In the genomic region with DNA sequence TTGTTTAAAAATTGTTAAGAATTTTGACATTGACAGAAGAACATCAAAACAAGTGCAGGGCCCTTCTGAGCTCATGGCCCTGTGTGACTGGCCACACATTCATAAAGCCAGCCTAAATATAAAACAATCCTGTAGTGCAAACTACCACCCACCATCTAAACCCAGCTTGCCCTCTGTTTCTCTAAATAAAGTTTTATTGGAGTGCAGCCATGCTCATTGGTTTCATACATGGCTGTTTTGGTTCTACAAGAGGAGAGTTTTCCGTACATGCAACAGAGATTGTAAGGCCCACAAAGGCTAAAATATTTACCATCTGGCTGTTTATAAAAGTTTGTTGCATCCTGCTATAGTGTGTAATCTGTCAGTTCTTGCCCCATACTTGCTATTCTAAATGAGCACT, we compare ENCODE assay signal across 37 cellular contexts.
"Had no signal": no experiment of that assay in that cellular context is flagged by ENCODE, and none has a peak within 500 bp of the region (broad histone marks: within the 10 kb centered on the region; RNA-seq: fewer than 3 reads in every experiment).

No MANE protein-coding gene starts in this region.

- H3K4me1 ChIP-seq: adrenal gland, body of pancreas, breast epithelium had no signal

- H3K27ac Mint-ChIP-seq: activated B cell treated with CpG ODN at 0.5 μM for 24 hours; activated CD4-positive, alpha-beta memory T cell treated with anti-CD3 and anti-CD28 coated beads for 36 hours; activated CD4-positive, alpha-beta T cell treated with anti-CD3 and anti-CD28 coated beads, Interleukin-2, amount 10 ng/mL, durations not matched to agents 24 days and 14 days; activated CD8-positive, alpha-beta T cell treated with anti-CD3 and anti-CD28 coated beads for 36 hours; activated naive CD4-positive, alpha-beta T cell treated with anti-CD3 and anti-CD28 coated beads for 36 hours; activated naive CD4-positive, alpha-beta T cell treated with anti-CD3 and anti-CD28 coated beads, Interleukin-2, amount 50 U/mL, for 72 hours; activated naive CD8-positive, alpha-beta T cell treated with anti-CD3 and anti-CD28 coated beads for 36 hours; activated T-cell treated with anti-CD3 and anti-CD28 coated beads, Interleukin-2, amount 50 U/mL, for 72 hours; activated T-helper 1 cell treated with anti-CD3 and anti-CD28 coated beads, Interleukin-12 subunit alpha, Interleukin-12 subunit beta, Interleukin-2, Interleukin-4 antibody, amounts not matched to agents 30 ng/mL and 10 ng/mL and 1 ng/mL, durations not matched to agents 14 hours and 24 hours and 36 hours; activated T-helper 17 cell treated with anti-CD3 and anti-CD28 coated beads, Interleukin-2, amount 50 U/mL, for 72 hours; T-helper 1 cell treated with Interleukin-12 subunit alpha and Interleukin-12 subunit beta and Interleukin-4 antibody, amounts not matched to agents 30 μg/mL and 1 μg/mL, for 36 hours; T-helper 2 cell treated with Interferon-gamma antibody and Interleukin-4, amounts not matched to agents 5 μg/mL and 100 μg/mL, for 36 hours had no signal

- H3K36me3 Mint-ChIP-seq: activated CD4-positive, alpha-beta memory T cell treated with anti-CD3 and anti-CD28 coated beads for 36 hours; activated naive CD4-positive, alpha-beta T cell treated with anti-CD3 and anti-CD28 coated beads, Interleukin-2, amount 50 U/mL, for 72 hours; activated naive CD8-positive, alpha-beta T cell treated with anti-CD3 and anti-CD28 coated beads for 36 hours had no signal

- H3K4me3 ChIP-seq: adrenal gland, body of pancreas, breast epithelium had no signal

- H3K27ac ChIP-seq: adrenal gland, body of pancreas, brain microvascular endothelial cell, breast epithelium, VCaP had no signal

- H3K9me3 Mint-ChIP-seq: activated B cell treated with CpG ODN at 0.5 μM for 24 hours; activated CD4-positive, alpha-beta T cell treated with anti-CD3 and anti-CD28 coated beads, Interleukin-2, amount 10 ng/mL, durations not matched to agents 24 days and 14 days; activated CD8-positive, alpha-beta T cell treated with anti-CD3 and anti-CD28 coated beads for 36 hours; activated naive CD4-positive, alpha-beta T cell treated with anti-CD3 and anti-CD28 coated beads, Interleukin-2, amount 50 U/mL, for 72 hours; activated T-cell treated with anti-CD3 and anti-CD28 coated beads, Interleukin-2, amount 50 U/mL, for 4 hours; activated T-helper 1 cell treated with anti-CD3 and anti-CD28 coated beads, Interleukin-12 subunit alpha, Interleukin-12 subunit beta, Interleukin-2, Interleukin-4 antibody, amounts not matched to agents 30 ng/mL and 10 ng/mL and 1 ng/mL, durations not matched to agents 14 hours and 24 hours and 36 hours; activated T-helper 17 cell treated with anti-CD3 and anti-CD28 coated beads, Interleukin-2, amount 50 U/mL, for 72 hours; T-helper 1 cell treated with Interleukin-12 subunit alpha and Interleukin-12 subunit beta and Interleukin-4 antibody, amounts not matched to agents 30 μg/mL and 1 μg/mL, for 36 hours; T-helper 2 cell treated with Interferon-gamma antibody and Interleukin-4, amounts not matched to agents 5 μg/mL and 100 μg/mL, for 36 hours had no signal

- H3K4me3 Mint-ChIP-seq: activated B cell treated with CpG ODN at 0.5 μM for 24 hours; activated CD4-positive, alpha-beta memory T cell treated with anti-CD3 and anti-CD28 coated beads for 36 hours; activated CD4-positive, alpha-beta T cell treated with anti-CD3 and anti-CD28 coated beads, Interleukin-2, amount 10 ng/mL, durations not matched to agents 24 days and 14 days; activated CD8-positive, alpha-beta T cell treated with anti-CD3 and anti-CD28 coated beads for 36 hours; activated naive CD4-positive, alpha-beta T cell treated with anti-CD3 and anti-CD28 coated beads for 36 hours; activated naive CD8-positive, alpha-beta T cell treated with anti-CD3 and anti-CD28 coated beads for 36 hours; activated T-cell treated with anti-CD3 and anti-CD28 coated beads, Interleukin-2, amount 50 U/mL, for 4 hours; activated T-cell treated with anti-CD3 and anti-CD28 coated beads, Interleukin-2, amount 50 U/mL, for 72 hours; activated T-helper 1 cell treated with anti-CD3 and anti-CD28 coated beads, Interleukin-12 subunit alpha, Interleukin-12 subunit beta, Interleukin-2, Interleukin-4 antibody, amounts not matched to agents 30 ng/mL and 10 ng/mL and 1 ng/mL, durations not matched to agents 14 hours and 24 hours and 36 hours; activated T-helper 17 cell treated with anti-CD3 and anti-CD28 coated beads, Interleukin-2, amount 50 U/mL, for 72 hours; T-helper 1 cell treated with Interleukin-12 subunit alpha and Interleukin-12 subunit beta and Interleukin-4 antibody, amounts not matched to agents 30 μg/mL and 1 μg/mL, for 36 hours; T-helper 2 cell treated with Interferon-gamma antibody and Interleukin-4, amounts not matched to agents 5 μg/mL and 100 μg/mL, for 36 hours had no signal

- H3K27me3 Mint-ChIP-seq: activated B cell treated with CpG ODN at 0.5 μM for 24 hours; activated CD4-positive, alpha-beta T cell treated with anti-CD3 and anti-CD28 coated beads, Interleukin-2, amount 10 ng/mL, durations not matched to agents 24 days and 14 days; activated naive CD8-positive, alpha-beta T cell treated with anti-CD3 and anti-CD28 coated beads for 36 hours; activated T-helper 17 cell treated with anti-CD3 and anti-CD28 coated beads, Interleukin-2, amount 50 U/mL, for 72 hours had no signal

- H3K27me3 ChIP-seq: adrenal gland, body of pancreas, brain microvascular endothelial cell, breast epithelium had no signal

- H3K9me3 ChIP-seq: adrenal gland, body of pancreas, breast epithelium had no signal

- DNase-seq: activated B cell treated with CpG ODN at 0.5 μM for 24 hours; activated CD4-positive, alpha-beta memory T cell treated with anti-CD3 and anti-CD28 coated beads for 36 hours; activated CD4-positive, alpha-beta T cell treated with anti-CD3 and anti-CD28 coated beads for 4 hours; activated CD4-positive, alpha-beta T cell treated with anti-CD3 and anti-CD28 coated beads, Interleukin-2, amount 10 ng/mL, durations not matched to agents 24 days and 14 days; activated CD4-positive, alpha-beta T cell treated with anti-CD3 and anti-CD28 coated beads, Interleukin-2, amount 50 U/mL, for 1 hour; activated CD4-positive, alpha-beta T cell treated with anti-CD3 and anti-CD28 coated beads, Interleukin-2, amount 50 U/mL, for 4 hours; activated CD4-positive, CD25-positive, alpha-beta regulatory T cell treated with anti-CD3 and anti-CD28 coated beads, Interleukin-2, amount 50 U/mL, for 72 hours; activated CD8-positive, alpha-beta memory T cell treated with anti-CD3 and anti-CD28 coated beads, Interleukin-2, amount 50 U/mL, for 4 hours; activated CD8-positive, alpha-beta T cell treated with anti-CD3 and anti-CD28 coated beads for 36 hours; activated effector memory CD4-positive, alpha-beta T cell treated with anti-CD3 and anti-CD28 coated beads, Interleukin-2, amount 50 U/mL, for 16 hours; activated gamma-delta T cell treated with Interleukin-2 at 50 U/mL for 16 hours; activated naive CD4-positive, alpha-beta T cell; activated naive CD4-positive, alpha-beta T cell treated with anti-CD3 and anti-CD28 coated beads for 36 hours; activated naive CD4-positive, alpha-beta T cell treated with anti-CD3 and anti-CD28 coated beads, Interleukin-2, amount 50 U/mL, for 16 hours; activated naive CD8-positive, alpha-beta T cell treated with anti-CD3 and anti-CD28 coated beads for 36 hours; activated T-cell treated with anti-CD3 and anti-CD28 coated beads for 4 hours; activated T-cell treated with anti-CD3 and anti-CD28 coated beads, Interleukin-2, amount 50 U/mL, for 1 hour; activated T-cell treated with anti-CD3 and anti-CD28 coated beads, Interleukin-2, amount 50 U/mL, for 4 hours; activated T-cell treated with anti-CD3 and anti-CD28 coated beads, Interleukin-2, amount 50 U/mL, for 72 hours; adrenal gland; amniotic stem cell; aorta; body of pancreas; brain microvascular endothelial cell; central memory CD4-positive, alpha-beta T cell; T-helper 1 cell; T-helper 2 cell; T-helper 9 cell had no signal

- H3K4me1 Mint-ChIP-seq: activated B cell treated with CpG ODN at 0.5 μM for 24 hours; activated CD4-positive, alpha-beta T cell treated with anti-CD3 and anti-CD28 coated beads, Interleukin-2, amount 10 ng/mL, durations not matched to agents 24 days and 14 days; activated naive CD8-positive, alpha-beta T cell treated with anti-CD3 and anti-CD28 coated beads for 36 hours; activated T-helper 17 cell treated with anti-CD3 and anti-CD28 coated beads, Interleukin-2, amount 50 U/mL, for 72 hours had no signal

- FAIRE-seq: astrocyte, TTC549 had no signal

- ATAC-seq: activated CD8-positive, alpha-beta T cell treated with anti-CD3 and anti-CD28 coated beads for 36 hours; activated naive CD4-positive, alpha-beta T cell treated with anti-CD3 and anti-CD28 coated beads, Interleukin-2, amount 50 U/mL, for 72 hours; activated T-cell treated with anti-CD3 and anti-CD28 coated beads, Interleukin-2, amount 50 U/mL, for 4 hours; activated T-cell treated with anti-CD3 and anti-CD28 coated beads, Interleukin-2, amount 50 U/mL, for 72 hours; activated T-helper 17 cell treated with anti-CD3 and anti-CD28 coated beads, Interleukin-2, amount 50 U/mL, for 72 hours; body of pancreas had no signal

- H3K36me3 ChIP-seq: adrenal gland, brain microvascular endothelial cell, breast epithelium had no signal
